22 cellular contexts compared by ENCODE assay signal in the genomic region with DNA sequence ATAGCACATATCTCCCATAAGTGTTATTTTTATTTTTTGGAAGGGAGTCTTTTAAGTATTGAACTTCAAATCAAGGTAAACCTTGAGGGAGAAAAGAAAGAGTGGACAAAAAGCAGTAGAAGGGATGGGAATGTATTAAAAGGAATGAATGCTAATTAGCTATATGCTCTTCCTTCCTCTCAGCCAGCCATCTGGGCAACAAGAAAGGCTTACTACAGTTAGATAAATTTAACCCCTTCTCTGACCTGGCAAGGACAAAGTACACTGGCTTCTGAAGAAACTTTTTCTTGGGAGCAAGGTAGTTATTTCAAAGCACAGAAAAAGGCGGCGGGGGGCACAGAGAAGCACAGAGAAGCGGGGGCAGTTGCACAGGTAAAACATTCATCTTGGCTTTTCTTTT. TPM values are rescaled to one million over a fixed set of nuclear protein-coding genes. Genes with fewer than 3 reads are reported as not detected.
A peak's percentile ranks its signal among the peaks of the same experiment; 100 is the strongest.
DNase-seq lines count a peak whose midpoint lies in the region; TF ChIP-seq lines count a peak whose summit lies in the region.
"Had no signal": no experiment of that assay in that cellular context is flagged by ENCODE, and none has a peak within 500 bp of the region (broad histone marks: within the 10 kb centered on the region; RNA-seq: fewer than 3 reads in every experiment).

No MANE protein-coding gene starts in this region.

- peaks cover 89% of the 10 kb centered on the region for H3K79me2 ChIP-seq in DOHH2 (ENCODE audit: control insufficient read depth, low read length)

- H3K36me3 ChIP-seq in DOHH2 (ENCODE audit: control insufficient read depth, low read length) (peaks cover 43% of the 10 kb centered on the region), iPS-20b (ENCODE audit: insufficient read depth, low read depth, low read length) (no peaks in the 10 kb centered on the region), skeletal muscle tissue (ENCODE audit: control insufficient read depth in 3 of 3, insufficient read depth in 3 of 3, low read length in 3 of 3) (no peaks in the 10 kb centered on the region), suprapubic skin (no peaks in the 10 kb centered on the region)
- H3K36me3 ChIP-seq: ovary, SJCRH30 had no signal

- H3K36me3 Mint-ChIP-seq in activated CD4-positive, alpha-beta memory T cell treated with anti-CD3 and anti-CD28 coated beads, Interleukin-2, amount 10 ng/mL, durations not matched to agents 7 days and 5 days (ENCODE audit: low read depth) = no peaks in the 10 kb centered on the region

- H3K4me1 ChIP-seq in DOHH2 (ENCODE audit: control insufficient read depth, low read length) (peaks cover 95% of the 10 kb centered on the region), iPS-20b (ENCODE audit: insufficient read depth, low read length) (peaks cover 21% of the 10 kb centered on the region), skeletal muscle tissue (ENCODE audit: control insufficient read depth in 3 of 3, insufficient read depth in 3 of 3, low read length in 3 of 3) (peaks cover 37 to 51% (median 48%) of the 10 kb centered on the region in 3 donors), suprapubic skin (peaks cover 31% of the 10 kb centered on the region)
- H3K4me1 ChIP-seq: SJCRH30 had no signal

- H3K9ac ChIP-seq in iPS-20b (ENCODE audit: low read depth, low read length) = peak overlapping the region; percentile 45; the same call in 1 of the 2 replicates
- H3K9ac ChIP-seq in skeletal muscle tissue (ENCODE audit: low read depth in 1 of 3, low read length in 3 of 3) = peak overlapping the region in 2 of 3 donors; percentile 9 to 35

- H3K27me3 ChIP-seq in DOHH2 (ENCODE audit: control insufficient read depth, low read length) (no peaks in the 10 kb centered on the region), iPS-20b (ENCODE audit: insufficient read depth, low read length) (no peaks in the 10 kb centered on the region), skeletal muscle tissue (ENCODE audit: control insufficient read depth in 3 of 3, insufficient read depth in 3 of 3, low read length in 3 of 3) (no peaks in the 10 kb centered on the region), suprapubic skin (no peaks in the 10 kb centered on the region)
- H3K27me3 ChIP-seq: ovary, SJCRH30 had no signal

- no peaks in the 10 kb centered on the region for H3K4me1 Mint-ChIP-seq in activated CD4-positive, alpha-beta memory T cell treated with anti-CD3 and anti-CD28 coated beads, Interleukin-2, amount 10 ng/mL, durations not matched to agents 7 days and 5 days

- H3K27ac ChIP-seq in DOHH2 (ENCODE audit: low read depth, low read length) = peak overlapping the region; percentile 96
- no peak overlapping the region for H3K27ac ChIP-seq in iPS-20b (ENCODE audit: low read length)
- H3K27ac ChIP-seq in skeletal muscle tissue (ENCODE audit: low read depth, low read length) = peak overlapping the region; percentile 44
- no peak overlapping the region for H3K27ac ChIP-seq in suprapubic skin
- H3K27ac ChIP-seq: ovary, SJCRH30 had no signal

- TF ChIP-seq POLR2A in suprapubic skin (IDR thresholded peaks at IDR 0.05) = no peak

- POLR2A ChIA-PET in activated CD4-positive, alpha-beta memory T cell treated with anti-CD3 and anti-CD28 coated beads, Interleukin-2, amount 10 ng/mL, durations not matched to agents 7 days and 5 days (lab: Charles Lee) = no interaction called here

- peaks cover 15% of the 10 kb centered on the region for H3K27me3 Mint-ChIP-seq in activated CD4-positive, alpha-beta memory T cell treated with anti-CD3 and anti-CD28 coated beads, Interleukin-2, amount 10 ng/mL, durations not matched to agents 7 days and 5 days
- H3K27me3 Mint-ChIP-seq: dendritic cell treated with granulocyte-macrophage colony-stimulating factor and Interleukin-4, amounts not matched to agents 40 ng/mL and 50 ng/mL, for 4 days had no signal

- H3F3A ChIP-seq in DOHH2 (ENCODE audit: control insufficient read depth, insufficient read depth) = peaks cover 26% of the 10 kb centered on the region

- H3K4me3 ChIP-seq in DOHH2 (ENCODE audit: low read length) (peak overlapping the region; percentile 77), iPS-20b (ENCODE audit: low read length) (no peak overlapping the region), skeletal muscle tissue (ENCODE audit: low read length in 3 of 3) (no peak overlapping the region), suprapubic skin (no peak overlapping the region)
- H3K4me3 ChIP-seq: ovary, SJCRH30 had no signal

- peak; percentile 16 for DNase-seq in NCI-H82 treated with DMSO at 0.1 percent for 48 hours (lab: John Stamatoyannopoulos, UW; ENCODE audit: unreplicated experiment)
- no peak for DNase-seq in suprapubic skin (ENCODE audit: low spot score in 2 of 2)
- no peak for DNase-seq in activated CD4-positive, alpha-beta memory T cell treated with anti-CD3 and anti-CD28 coated beads, Interleukin-2, amount 10 ng/mL, durations not matched to agents 7 days and 5 days
- no peak for DNase-seq in DMS114 treated with DMSO at 0.1 percent for 48 hours (lab: John Stamatoyannopoulos, UW; ENCODE audit: unreplicated experiment)
- no peak for DNase-seq in effector CD4-positive, alpha-beta T cell
- DNase-seq: activated CD4-positive, alpha-beta T cell treated with anti-CD3 and anti-CD28 coated beads for 1 hour; activated CD8-positive, alpha-beta memory T cell treated with anti-CD3 and anti-CD28 coated beads, Interleukin-2, amount 50 U/mL, for 4 hours; activated naive CD4-positive, alpha-beta T cell treated with Interleukin-2 at 50 U/mL for 16 hours; AML-193; GOT3; KBM-7; NCI-H2029 treated with DMSO at 0.1 percent for 48 hours; OCI-M1; ovary; SJCRH30; stimulated activated CD4-positive, alpha-beta T cell treated with anti-CD3 and anti-CD28 coated beads, Interleukin-4, amount 100 ng/mL, for 4 hours; stimulated activated CD8-positive, alpha-beta memory T cell treated with anti-CD3 and anti-CD28 coated beads, Interleukin-4, amount 100 ng/mL, for 48 hours; T1000 had no signal

- peak overlapping the region; percentile 90 for H3K4me2 ChIP-seq in DOHH2 (ENCODE audit: low read length)

- TF ChIP-seq EP300 in suprapubic skin (IDR thresholded peaks at IDR 0.05) = no peak

- no peaks in the 10 kb centered on the region for H4K20me1 ChIP-seq in DOHH2 (ENCODE audit: control insufficient read depth, insufficient read depth, low read depth, low read length)

- H3K9me2 ChIP-seq in DOHH2 (replicated peaks; ENCODE audit: control insufficient read depth, low read length) = no peaks in the 10 kb centered on the region

- H3K27ac Mint-ChIP-seq in activated CD4-positive, alpha-beta memory T cell treated with anti-CD3 and anti-CD28 coated beads, Interleukin-2, amount 10 ng/mL, durations not matched to agents 7 days and 5 days = no peak overlapping the region
- H3K27ac Mint-ChIP-seq: dendritic cell treated with granulocyte-macrophage colony-stimulating factor and Interleukin-4, amounts not matched to agents 40 ng/mL and 50 ng/mL, for 4 days had no signal

- TF ChIP-seq CTCF in DOHH2 (IDR thresholded peaks at IDR 0.05; ENCODE audit: low read depth, low read length, poor library complexity, severe bottlenecking) = no peak
- no peak for TF ChIP-seq CTCF in suprapubic skin (IDR thresholded peaks at IDR 0.05)

- CTCF ChIA-PET in activated CD4-positive, alpha-beta memory T cell treated with anti-CD3 and anti-CD28 coated beads, Interleukin-2, amount 10 ng/mL, durations not matched to agents 7 days and 5 days (lab: Charles Lee) = no interaction called here

- no peak overlapping the region for H3K4me3 Mint-ChIP-seq in activated CD4-positive, alpha-beta memory T cell treated with anti-CD3 and anti-CD28 coated beads, Interleukin-2, amount 10 ng/mL, durations not matched to agents 7 days and 5 days
- H3K4me3 Mint-ChIP-seq: dendritic cell treated with granulocyte-macrophage colony-stimulating factor and Interleukin-4, amounts not matched to agents 40 ng/mL and 50 ng/mL, for 4 days had no signal

- H3K9me3 ChIP-seq in DOHH2 (ENCODE audit: control insufficient read depth, insufficient read depth, low read length) = no peaks in the 10 kb centered on the region
- no peaks in the 10 kb centered on the region for H3K9me3 ChIP-seq in iPS-20b (ENCODE audit: insufficient read depth, low read depth, low read length)
- H3K9me3 ChIP-seq in skeletal muscle tissue (ENCODE audit: control insufficient read depth in 3 of 3, low read length in 3 of 3) = no peaks in the 10 kb centered on the region
- no peaks in the 10 kb centered on the region for H3K9me3 ChIP-seq in suprapubic skin
- H3K9me3 ChIP-seq: ovary, SJCRH30 had no signal

- no peaks in the 10 kb centered on the region for H3K9me3 Mint-ChIP-seq in activated CD4-positive, alpha-beta memory T cell treated with anti-CD3 and anti-CD28 coated beads, Interleukin-2, amount 10 ng/mL, durations not matched to agents 7 days and 5 days
- H3K9me3 Mint-ChIP-seq: dendritic cell treated with granulocyte-macrophage colony-stimulating factor and Interleukin-4, amounts not matched to agents 40 ng/mL and 50 ng/mL, for 4 days had no signal

- WGBS in suprapubic skin = 93% methylated on average over 3 of the region's 3 CpGs

RNA-seq across cellular contexts. Expression of gene GAB1, which starts 54.6 kb away (rescaled TPM):
- total RNA-seq in skeletal muscle tissue = 36.0 TPM
- 10 to 100 TPM; 39.5 to 64.5 (median 46.4) TPM for total RNA-seq in suprapubic skin
- total RNA-seq in activated CD4-positive, alpha-beta memory T cell treated with anti-CD3 and anti-CD28 coated beads, Interleukin-2, amount 10 ng/mL, durations not matched to agents 7 days and 5 days = under 1 TPM; 0.80 to 0.86 TPM

Comparison
In these comparisons a context has a peak if more than half of its experiments do, and no peak if none do; other contexts are left out.
1. H3K27ac ChIP-seq: peak in DOHH2 (single experiment) and skeletal muscle tissue (single experiment); none in iPS-20b (single experiment) and suprapubic skin (single experiment).
2. RNA of gene GAB1, which starts 54.6 kb away (total RNA-seq): 39.5 to 64.5 TPM in suprapubic skin and 36.0 TPM in skeletal muscle tissue (single experiment); 0.80 to 0.86 TPM in activated CD4-positive, alpha-beta memory T cell treated with anti-CD3 and anti-CD28 coated beads, Interleukin-2, amount 10 ng/mL, durations not matched to agents 7 days and 5 days; every median in the first group is over 10 times any median in the second.